1 cellular context compared by ENCODE assay signal in genomic region chr1:107640207-107640606, GRCh38.
TF ChIP-seq lines count a peak whose summit lies in the region.

No MANE protein-coding gene starts in this region.

TF ChIP-seq in GM23338, 12 proteins besides CTCF, POLR2A, EP300 and RAD21 (continued from another document):
- TF ChIP-seq REST (IDR thresholded peaks at IDR 0.05; ENCODE audit: unreplicated experiment), result no peak
- no peak for TF ChIP-seq ETS1 (IDR thresholded peaks at IDR 0.05)
- no peak for TF ChIP-seq POLR2AphosphoS5 (IDR thresholded peaks at IDR 0.05; ENCODE audit: low read depth)
